10 cellular contexts compared by ENCODE assay signal in genomic region chr1:1068077-1068373, GRCh38. TPM values are rescaled to one million over a fixed set of nuclear protein-coding genes. Genes with fewer than 3 reads are reported as not detected.
A peak's percentile ranks its signal among the peaks of the same experiment; 100 is the strongest.
DNase-seq lines count a peak whose midpoint lies in the region; ATAC-seq and TF ChIP-seq lines count a peak whose summit lies in the region.
"Had no signal": no experiment of that assay in that cellular context is flagged by ENCODE, and none has a peak within 500 bp of the region (broad histone marks: within the 10 kb centered on the region; RNA-seq: fewer than 3 reads in every experiment).

No MANE protein-coding gene starts in this region.

- no peaks in the 10 kb centered on the region for H3K9me3 Mint-ChIP-seq in effector memory CD8-positive, alpha-beta T cell
- no peaks in the 10 kb centered on the region for H3K9me3 Mint-ChIP-seq in neural crest cell

- no peaks in the 10 kb centered on the region for H3K36me3 ChIP-seq in MM.1S (replicated peaks; ENCODE audit: insufficient read depth, low read length)
- H3K36me3 ChIP-seq: thoracic aorta had no signal

- no peak overlapping the region for H3K27ac ChIP-seq in MM.1S (ENCODE audit: low read length)
- H3K27ac ChIP-seq: thoracic aorta had no signal

- H3K36me3 Mint-ChIP-seq in effector memory CD8-positive, alpha-beta T cell (ENCODE audit: insufficient read depth) = peaks cover 11% of the 10 kb centered on the region
- no peaks in the 10 kb centered on the region for H3K36me3 Mint-ChIP-seq in neural crest cell (ENCODE audit: low read depth)

- peak overlapping the region; percentile 62; the same call in 1 of the 2 replicates for H3K4me2 ChIP-seq in MM.1S (ENCODE audit: low read depth, low read length)

- no peaks in the 10 kb centered on the region for H3K9me2 ChIP-seq in MM.1S (replicated peaks; ENCODE audit: insufficient read depth, low read length)

- peaks cover 4% of the 10 kb centered on the region; the same call in 1 of the 2 replicates for H3K4me1 ChIP-seq in MM.1S (ENCODE audit: low read length)

- in situ Hi-C loops in KBM-7 (cut with MboI; ENCODE audit: low pct_unique_long_range_greater_than_20kb, low sequenced_read_pairs) = no loop called here

- H3K4me1 Mint-ChIP-seq in effector memory CD8-positive, alpha-beta T cell (ENCODE audit: low read depth in 2 of 2) = peaks cover 3 to 10% of the 10 kb centered on the region in 2 donors
- peaks cover 6% of the 10 kb centered on the region for H3K4me1 Mint-ChIP-seq in neural crest cell

- H3K27ac Mint-ChIP-seq in effector memory CD8-positive, alpha-beta T cell = no peak overlapping the region
- no peak overlapping the region for H3K27ac Mint-ChIP-seq in neural crest cell (ENCODE audit: unreplicated experiment)

- DNase-seq in DMS153 (lab: John Stamatoyannopoulos, UW) (peak; percentile 47), DMS153 treated with DMSO at 0.1 percent for 48 hours (lab: John Stamatoyannopoulos, UW; ENCODE audit: unreplicated experiment) (no peak), MM.1S (no peak), neural crest cell (ENCODE audit: low read depth, low spot score) (no peak), KBM-7 (no peak), GM19240 (ENCODE audit: insufficient read length, low spot score) (no peak)
- no peak for DNase-seq in effector memory CD8-positive, alpha-beta T cell
- no peak for DNase-seq in stimulated activated naive CD4-positive, alpha-beta T cell treated with Interleukin-2 at 50 U/mL for 16 hours (lab: John Stamatoyannopoulos, UW)
- DNase-seq: NCI-H1048 had no signal

- no peaks in the 10 kb centered on the region for H3K9me3 ChIP-seq in MM.1S (replicated peaks; ENCODE audit: insufficient read depth, low read length)
- H3K9me3 ChIP-seq: thoracic aorta had no signal

- no peaks in the 10 kb centered on the region for H3F3A ChIP-seq in MM.1S (ENCODE audit: insufficient read depth, low read length)

- TF ChIP-seq CTCF in MM.1S (IDR thresholded peaks at IDR 0.05; ENCODE audit: low read length) (no peak), neural crest cell (conservative IDR thresholded peaks at IDR 0.05) (no peak)

- ATAC-seq in effector memory CD8-positive, alpha-beta T cell (replicated peaks) = no peak

- H3K4me3 Mint-ChIP-seq in effector memory CD8-positive, alpha-beta T cell = peak overlapping the region; percentile 69 to 74
- H3K4me3 Mint-ChIP-seq in neural crest cell = peak overlapping the region; percentile 71

- H3K9ac ChIP-seq in MM.1S (ENCODE audit: low read length) = no peak overlapping the region

- peaks cover 0 to 19% of the 10 kb centered on the region in 2 donors for H3K27me3 Mint-ChIP-seq in effector memory CD8-positive, alpha-beta T cell
- H3K27me3 Mint-ChIP-seq in neural crest cell (ENCODE audit: low read depth) = peaks cover 35% of the 10 kb centered on the region

- H3K27me3 ChIP-seq in MM.1S (replicated peaks; ENCODE audit: insufficient read depth, low read length) = peaks cover 77% of the 10 kb centered on the region

- H2AFZ ChIP-seq in MM.1S (ENCODE audit: low read length) = no peak overlapping the region

- no peaks in the 10 kb centered on the region for H3K79me2 ChIP-seq in MM.1S (ENCODE audit: low read length)

- no peaks in the 10 kb centered on the region for H4K20me1 ChIP-seq in MM.1S (ENCODE audit: insufficient read depth, low read length)

- peak overlapping the region; percentile 34; the same call in 1 of the 2 replicates for H3K4me3 ChIP-seq in MM.1S (ENCODE audit: low read length)

RNA-seq across cellular contexts. Expression of gene RNF223, which starts 6.1 kb away (rescaled TPM):
- not detected in 2 replicates for total RNA-seq in neural crest cell

RNA-seq across cellular contexts. Expression of gene C1orf159, which starts 47.9 kb away (rescaled TPM):
- 26.1 and 26.2 TPM in 2 replicates for total RNA-seq in neural crest cell

RNA-seq across cellular contexts. Expression of gene AGRN, which starts 48.1 kb away (rescaled TPM):
- 192 and 203 TPM in 2 replicates for total RNA-seq in neural crest cell

RNA-seq across cellular contexts. Expression of gene ISG15, which starts 54.7 kb away (rescaled TPM):
- 17.4 and 22.3 TPM in 2 replicates for total RNA-seq in neural crest cell
